Comparison of ENCODE assay signal across 1 cellular context in the genomic region with DNA sequence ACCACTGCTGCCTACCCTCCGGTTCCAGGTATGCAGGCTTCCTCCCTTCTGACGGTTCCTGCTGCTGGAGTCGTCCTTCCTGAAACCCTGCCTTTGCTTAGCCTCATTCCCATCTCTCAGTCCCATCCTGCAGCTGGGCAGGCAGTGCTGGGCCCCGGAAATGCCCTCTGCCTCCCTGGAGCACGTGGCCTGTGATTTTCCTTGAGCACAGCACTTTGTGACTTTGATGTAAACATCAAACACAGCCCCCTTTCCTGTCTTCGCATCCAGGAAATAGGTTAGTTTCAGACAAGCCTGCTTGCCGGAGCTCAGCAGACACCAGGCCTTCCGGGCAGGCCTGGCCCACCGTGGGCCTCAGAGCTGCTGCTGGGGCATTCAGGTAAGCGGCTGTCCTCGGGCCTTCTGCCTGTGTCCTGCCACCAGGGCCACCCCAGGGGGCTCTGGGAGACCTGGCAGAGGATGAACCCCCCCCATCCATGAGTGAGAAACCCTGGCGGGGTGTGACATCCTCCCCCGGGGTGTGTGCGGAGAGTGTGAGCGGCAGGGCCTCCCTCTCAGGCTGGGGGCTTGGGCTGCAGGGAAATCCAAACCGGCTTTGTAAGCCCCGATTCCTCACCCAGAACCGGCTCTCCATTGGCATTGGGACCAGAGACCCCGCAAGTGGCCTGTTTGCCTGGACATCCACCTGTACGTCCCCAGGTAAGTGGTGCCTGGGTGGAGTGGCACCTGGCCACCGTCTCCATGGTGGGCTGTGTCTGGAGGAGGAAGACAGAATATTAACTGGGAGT.
TF ChIP-seq lines count a peak whose summit lies in the region.

A gene (plus strand): TSS at position 281 of the 788 bp plus-strand sequence. CDS start 10,461 bp downstream, outside the sequence.

TF ChIP-seq in GM23338, 12 proteins besides CTCF, POLR2A, EP300 and RAD21 (continued from another document):
- TF ChIP-seq, protein P1, sequence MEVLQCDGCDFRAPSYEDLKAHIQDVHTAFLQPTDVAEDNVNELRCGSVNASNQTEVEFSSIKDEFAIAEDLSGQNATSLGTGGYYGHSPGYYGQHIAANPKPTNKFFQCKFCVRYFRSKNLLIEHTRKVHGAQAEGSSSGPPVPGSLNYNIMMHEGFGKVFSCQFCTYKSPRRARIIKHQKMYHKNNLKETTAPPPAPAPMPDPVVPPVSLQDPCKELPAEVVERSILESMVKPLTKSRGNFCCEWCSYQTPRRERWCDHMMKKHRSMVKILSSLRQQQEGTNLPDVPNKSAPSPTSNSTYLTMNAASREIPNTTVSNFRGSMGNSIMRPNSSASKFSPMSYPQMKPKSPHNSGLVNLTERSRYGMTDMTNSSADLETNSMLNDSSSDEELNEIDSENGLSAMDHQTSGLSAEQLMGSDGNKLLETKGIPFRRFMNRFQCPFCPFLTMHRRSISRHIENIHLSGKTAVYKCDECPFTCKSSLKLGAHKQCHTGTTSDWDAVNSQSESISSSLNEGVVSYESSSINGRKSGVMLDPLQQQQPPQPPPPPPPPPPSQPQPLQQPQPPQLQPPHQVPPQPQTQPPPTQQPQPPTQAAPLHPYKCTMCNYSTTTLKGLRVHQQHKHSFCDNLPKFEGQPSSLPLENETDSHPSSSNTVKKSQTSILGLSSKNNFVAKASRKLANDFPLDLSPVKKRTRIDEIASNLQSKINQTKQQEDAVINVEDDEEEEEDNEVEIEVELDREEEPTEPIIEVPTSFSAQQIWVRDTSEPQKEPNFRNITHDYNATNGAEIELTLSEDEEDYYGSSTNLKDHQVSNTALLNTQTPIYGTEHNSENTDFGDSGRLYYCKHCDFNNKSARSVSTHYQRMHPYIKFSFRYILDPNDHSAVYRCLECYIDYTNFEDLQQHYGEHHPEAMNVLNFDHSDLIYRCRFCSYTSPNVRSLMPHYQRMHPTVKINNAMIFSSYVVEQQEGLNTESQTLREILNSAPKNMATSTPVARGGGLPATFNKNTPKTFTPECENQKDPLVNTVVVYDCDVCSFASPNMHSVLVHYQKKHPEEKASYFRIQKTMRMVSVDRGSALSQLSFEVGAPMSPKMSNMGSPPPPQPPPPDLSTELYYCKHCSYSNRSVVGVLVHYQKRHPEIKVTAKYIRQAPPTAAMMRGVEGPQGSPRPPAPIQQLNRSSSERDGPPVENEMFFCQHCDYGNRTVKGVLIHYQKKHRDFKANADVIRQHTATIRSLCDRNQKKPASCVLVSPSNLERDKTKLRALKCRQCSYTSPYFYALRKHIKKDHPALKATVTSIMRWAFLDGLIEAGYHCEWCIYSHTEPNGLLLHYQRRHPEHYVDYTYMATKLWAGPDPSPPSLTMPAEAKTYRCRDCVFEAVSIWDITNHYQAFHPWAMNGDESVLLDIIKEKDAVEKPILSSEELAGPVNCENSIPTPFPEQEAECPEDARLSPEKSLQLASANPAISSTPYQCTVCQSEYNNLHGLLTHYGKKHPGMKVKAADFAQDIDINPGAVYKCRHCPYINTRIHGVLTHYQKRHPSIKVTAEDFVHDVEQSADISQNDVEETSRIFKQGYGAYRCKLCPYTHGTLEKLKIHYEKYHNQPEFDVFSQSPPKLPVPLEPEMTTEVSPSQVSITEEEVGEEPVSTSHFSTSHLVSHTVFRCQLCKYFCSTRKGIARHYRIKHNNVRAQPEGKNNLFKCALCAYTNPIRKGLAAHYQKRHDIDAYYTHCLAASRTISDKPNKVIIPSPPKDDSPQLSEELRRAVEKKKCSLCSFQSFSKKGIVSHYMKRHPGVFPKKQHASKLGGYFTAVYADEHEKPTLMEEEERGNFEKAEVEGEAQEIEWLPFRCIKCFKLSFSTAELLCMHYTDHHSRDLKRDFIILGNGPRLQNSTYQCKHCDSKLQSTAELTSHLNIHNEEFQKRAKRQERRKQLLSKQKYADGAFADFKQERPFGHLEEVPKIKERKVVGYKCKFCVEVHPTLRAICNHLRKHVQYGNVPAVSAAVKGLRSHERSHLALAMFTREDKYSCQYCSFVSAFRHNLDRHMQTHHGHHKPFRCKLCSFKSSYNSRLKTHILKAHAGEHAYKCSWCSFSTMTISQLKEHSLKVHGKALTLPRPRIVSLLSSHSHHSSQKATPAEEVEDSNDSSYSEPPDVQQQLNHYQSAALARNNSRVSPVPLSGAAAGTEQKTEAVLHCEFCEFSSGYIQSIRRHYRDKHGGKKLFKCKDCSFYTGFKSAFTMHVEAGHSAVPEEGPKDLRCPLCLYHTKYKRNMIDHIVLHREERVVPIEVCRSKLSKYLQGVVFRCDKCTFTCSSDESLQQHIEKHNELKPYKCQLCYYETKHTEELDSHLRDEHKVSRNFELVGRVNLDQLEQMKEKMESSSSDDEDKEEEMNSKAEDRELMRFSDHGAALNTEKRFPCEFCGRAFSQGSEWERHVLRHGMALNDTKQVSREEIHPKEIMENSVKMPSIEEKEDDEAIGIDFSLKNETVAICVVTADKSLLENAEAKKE (CRISPR knock-in tag; IDR thresholded peaks at IDR 0.05), result no peak
- TF ChIP-seq NANOG (IDR thresholded peaks at IDR 0.05; ENCODE audit: borderline replicate concordance), result no peak
